In the genomic region with DNA sequence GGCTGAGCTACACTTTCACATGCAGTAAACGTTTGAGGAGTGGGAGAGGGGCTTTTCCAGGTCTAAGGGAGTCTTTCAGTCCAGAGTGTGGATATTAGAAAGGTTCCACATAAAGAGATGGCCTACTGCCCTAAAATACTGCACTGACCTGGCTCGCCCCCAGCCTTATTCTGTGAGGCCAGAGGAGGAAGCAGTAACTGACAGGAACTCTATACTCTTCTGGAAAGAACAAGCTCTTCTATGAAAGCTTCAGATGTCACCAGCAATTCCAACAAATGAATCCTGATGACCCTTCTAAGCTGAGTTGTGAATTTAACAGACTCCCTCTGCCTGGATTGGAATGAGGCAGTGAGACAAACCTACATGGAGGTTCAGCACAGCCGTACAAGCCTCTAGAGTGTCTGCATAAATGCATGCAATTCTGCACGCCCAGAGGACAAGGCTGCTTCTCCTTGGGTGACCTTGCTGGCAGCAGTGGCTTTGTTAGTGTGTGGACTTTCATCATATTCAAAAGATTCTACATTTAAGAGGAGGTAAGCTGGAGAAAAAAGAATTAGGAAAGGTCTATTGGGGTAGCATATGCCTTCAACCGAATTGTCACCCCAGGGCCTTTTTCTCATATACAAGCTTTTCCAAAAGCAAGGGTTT, we compare ENCODE assay signal across 20 cellular contexts.
DNase-seq lines count a peak whose midpoint lies in the region; ATAC-seq, FAIRE-seq and TF ChIP-seq lines count a peak whose summit lies in the region.
"Had no signal": no experiment of that assay in that cellular context is flagged by ENCODE, and none has a peak within 500 bp of the region (broad histone marks: within the 10 kb centered on the region; RNA-seq: fewer than 3 reads in every experiment).

No MANE protein-coding gene starts in this region.

- H4K20me1 ChIP-seq in HepG2 (ENCODE audit: insufficient read depth, low read length), result no peaks in the 10 kb centered on the region

- no peak overlapping the region for H4K8ac ChIP-seq in mesendoderm (ENCODE audit: low read depth, low read length)

- H3K27me3 ChIP-seq in HepG2 (ENCODE audit: control insufficient read depth in 1 of 2, insufficient read depth in 2 of 2, low read length in 2 of 2) (peaks cover 0 to 23% of the 10 kb centered on the region in 2 experiments; a peak in 2 of 5 replicates), right lobe of liver (no peaks in the 10 kb centered on the region), mesendoderm (ENCODE audit: insufficient read depth, low read length, poor library complexity) (no peaks in the 10 kb centered on the region), psoas muscle (ENCODE audit: insufficient read depth in 3 of 3, low read length in 2 of 3) (no peaks in the 10 kb centered on the region)

- no TSS peak for BruUV-seq in HepG2 (replicated peaks; lab: Mats Ljungman, UMichigan)

- no peak overlapping the region for H3K27ac Mint-ChIP-seq in stimulated activated naive B cell treated with anti-CD40 and anti-IgM and Interleukin-4, amounts not matched to agents 10 μg/mL and 1 μg/mL and 100 μg/mL, for 72 hours
- H3K27ac Mint-ChIP-seq: B cell; CD4-positive, alpha-beta memory T cell; GM23338 had no signal

- no peaks in the 10 kb centered on the region for H3K79me1 ChIP-seq in mesendoderm (ENCODE audit: low read length)

- WGBS in HepG2 (ENCODE audit: low lambda C conversion rate), result 13% methylated on average over 5 of the region's 5 CpGs
- 49% methylated on average over 4 of the region's 5 CpGs for WGBS in right lobe of liver (ENCODE audit: insufficient coverage, low coverage, low lambda C conversion rate, missing lambda C conversion rate)
- WGBS in mesendoderm (ENCODE audit: extremely low coverage, insufficient coverage, low lambda C conversion rate), result no CpG with 5 or more reads among the region's 5 CpGs
- 35 to 41% (median 36%) methylated on average over 5 of the region's 5 CpGs for WGBS in psoas muscle, 3 donors

- H3K9me3 Mint-ChIP-seq in stimulated activated naive B cell treated with anti-CD40 and anti-IgM and Interleukin-4, amounts not matched to agents 10 μg/mL and 1 μg/mL and 100 μg/mL, for 72 hours, result no peaks in the 10 kb centered on the region
- H3K9me3 Mint-ChIP-seq: CD4-positive, alpha-beta memory T cell; GM23338 had no signal

- TF ChIP-seq CTCF in HepG2 (CRISPR knock-in tag; IDR thresholded peaks at IDR 0.05) (no peak), right lobe of liver (IDR thresholded peaks at IDR 0.05) (no peak), psoas muscle (IDR thresholded peaks at IDR 0.05) (no peak)

- no peak for TF ChIP-seq EP300 in HepG2 (IDR thresholded peaks at IDR 0.05; ENCODE audit: low read depth in 2 of 2, low read length in 2 of 2)
- no peak for TF ChIP-seq EP300 in HepG2 (CRISPR knock-in tag; IDR thresholded peaks at IDR 0.05; ENCODE audit: borderline replicate concordance)

- no peak overlapping the region for H3K4me3 ChIP-seq in HepG2 (replicated peaks in 1 of 3; ENCODE audit: insufficient read depth in 1 of 3, low read depth in 2 of 3, low read length in 3 of 3)
- H3K4me3 ChIP-seq in right lobe of liver, result no peak overlapping the region
- H3K4me3 ChIP-seq in mesendoderm (ENCODE audit: low read length), result no peak overlapping the region
- H3K4me3 ChIP-seq in psoas muscle, result no peak overlapping the region
- H3K4me3 ChIP-seq: GM23338 had no signal

- ATAC-seq in HepG2, result peak; percentile 32; the same call in 2 of the 3 replicates
- no peak for ATAC-seq in right lobe of liver
- ATAC-seq in psoas muscle, result peak; percentile 33 to 82 (median 67)
- no peak for ATAC-seq in HG03571 (IDR thresholded peaks at IDR 0.05; ENCODE audit: unreplicated experiment)
- no peak for ATAC-seq in stimulated activated naive B cell treated with anti-CD40 and anti-IgM and Interleukin-4, amounts not matched to agents 10 μg/mL and 1 μg/mL and 100 μg/mL, for 72 hours (replicated peaks)
- no peak for ATAC-seq in HG03045 (IDR thresholded peaks at IDR 0.05; ENCODE audit: unreplicated experiment)
- ATAC-seq: GM23338 had no signal

- CTCF ChIA-PET in HepG2 (lab: Yijun Ruan, JAX; ENCODE audit: low intra/inter-chr PET ratio, low total read pairs), result no interaction called here

- H3K18ac ChIP-seq in mesendoderm (ENCODE audit: low read length), result peak overlapping the region; percentile 34

- no peaks in the 10 kb centered on the region for H3K36me3 ChIP-seq in HepG2 (replicated peaks in 1 of 2; ENCODE audit: control insufficient read depth in 1 of 2, insufficient read depth in 2 of 2, low read length in 2 of 2)
- no peaks in the 10 kb centered on the region for H3K36me3 ChIP-seq in right lobe of liver
- no peaks in the 10 kb centered on the region for H3K36me3 ChIP-seq in mesendoderm (ENCODE audit: control insufficient read depth, insufficient read depth, low read length)
- H3K36me3 ChIP-seq in psoas muscle (ENCODE audit: insufficient read depth in 1 of 2, low read depth in 1 of 2), result no peaks in the 10 kb centered on the region

- no peak overlapping the region for H3K4me3 Mint-ChIP-seq in stimulated activated naive B cell treated with anti-CD40 and anti-IgM and Interleukin-4, amounts not matched to agents 10 μg/mL and 1 μg/mL and 100 μg/mL, for 72 hours
- H3K4me3 Mint-ChIP-seq: B cell; CD4-positive, alpha-beta memory T cell; GM23338 had no signal

- peaks cover 24% of the 10 kb centered on the region for H3K4me1 ChIP-seq in HepG2 (ENCODE audit: insufficient read depth, low read length)
- no peaks in the 10 kb centered on the region for H3K4me1 ChIP-seq in right lobe of liver
- peaks cover 7% of the 10 kb centered on the region for H3K4me1 ChIP-seq in mesendoderm (ENCODE audit: control insufficient read depth, low read depth, low read length)
- H3K4me1 ChIP-seq in psoas muscle, result peaks cover 16% of the 10 kb centered on the region

- no peak overlapping the region for H3K27ac ChIP-seq in HepG2 (ENCODE audit: extremely low read length, insufficient read depth, low read length)
- no peak overlapping the region for H3K27ac ChIP-seq in right lobe of liver
- H3K27ac ChIP-seq in mesendoderm (ENCODE audit: low read depth, low read length), result no peak overlapping the region
- H3K27ac ChIP-seq in psoas muscle, result no peak overlapping the region
- H3K27ac ChIP-seq: C4-2B had no signal

- no peak for TF ChIP-seq RAD21 in HepG2 (CRISPR knock-in tag; IDR thresholded peaks at IDR 0.05)

- no peak overlapping the region for H2AK5ac ChIP-seq in mesendoderm (ENCODE audit: low read length)

- no peak overlapping the region for H2BK15ac ChIP-seq in mesendoderm (replicated peaks; ENCODE audit: low read depth)

- no peak overlapping the region for H2AFZ ChIP-seq in HepG2 (ENCODE audit: low read length)
- H2AFZ ChIP-seq: GM23338 had no signal

- H3K4me2 ChIP-seq in HepG2 (ENCODE audit: low read depth, low read length), result no peak overlapping the region
- no peak overlapping the region for H3K4me2 ChIP-seq in mesendoderm (ENCODE audit: low read length)
- H3K4me2 ChIP-seq: GM23338 had no signal

- H3K79me2 ChIP-seq in HepG2 (ENCODE audit: insufficient read depth, low read length) (no peaks in the 10 kb centered on the region), mesendoderm (ENCODE audit: control insufficient read depth, insufficient read depth, low read length) (no peaks in the 10 kb centered on the region)

- FAIRE-seq in HepG2 (lab: Jason Lieb, UNC), result no peak
- FAIRE-seq: A204.1, D721Med, G401.6, GM12891, HTR-8/SVneo had no signal

- H2BK5ac ChIP-seq in mesendoderm (ENCODE audit: low read length), result no peak overlapping the region

- H4K5ac ChIP-seq in mesendoderm (ENCODE audit: low read length), result no peak overlapping the region

- no peaks in the 10 kb centered on the region for H3K4me1 Mint-ChIP-seq in stimulated activated naive B cell treated with anti-CD40 and anti-IgM and Interleukin-4, amounts not matched to agents 10 μg/mL and 1 μg/mL and 100 μg/mL, for 72 hours
- H3K4me1 Mint-ChIP-seq: B cell; CD4-positive, alpha-beta memory T cell; GM23338 had no signal

- H3K9ac ChIP-seq in HepG2 (ENCODE audit: insufficient read depth, low read depth, low read length), result no peak overlapping the region
- no peak overlapping the region for H3K9ac ChIP-seq in mesendoderm (ENCODE audit: low read length)

- intact Hi-C loops in HepG2 (cut with micrococcal nuclease; ENCODE audit: unreplicated experiment) (no loop called here), right lobe of liver (cut with DNase I) (loop anchor here in 1 of 2 donors (10.0 kb wide), 1 partner anchor 260 kb away; no protein-coding TSS in a partner anchor), psoas muscle (cut with DNase I) (loop anchor here (5.0 kb wide), 2 partner anchors 93 to 122 kb away; no protein-coding TSS in a partner anchor)

- H3K36me3 Mint-ChIP-seq in stimulated activated naive B cell treated with anti-CD40 and anti-IgM and Interleukin-4, amounts not matched to agents 10 μg/mL and 1 μg/mL and 100 μg/mL, for 72 hours, result no peaks in the 10 kb centered on the region
- H3K36me3 Mint-ChIP-seq: CD4-positive, alpha-beta memory T cell had no signal

- in situ Hi-C loops in HepG2 (cut with HindIII; ENCODE audit: extremely low pct_ligation_motif_present, low pct_unique_long_range_greater_than_20kb), result loop anchor here (5.0 kb wide), 1 partner anchor 268 kb away; no protein-coding TSS in a partner anchor

- POLR2A ChIA-PET in HepG2 (lab: Yijun Ruan, JAX), result no interaction called here

- H3K23ac ChIP-seq in mesendoderm (ENCODE audit: low read length), result no peak overlapping the region

- H3K56ac ChIP-seq in mesendoderm (ENCODE audit: low read length), result no peak overlapping the region

- no peak overlapping the region for H3K4ac ChIP-seq in mesendoderm (ENCODE audit: low read depth, low read length)

- DNase-seq in HepG2 (ENCODE audit: low spot score) (no peak), right lobe of liver (no peak), mesendoderm (no peak), psoas muscle (no peak)
- no peak for DNase-seq in stimulated activated naive B cell treated with anti-CD40 and anti-IgM and Interleukin-4, amounts not matched to agents 10 μg/mL and 1 μg/mL and 100 μg/mL, for 72 hours
- DNase-seq: CD4-positive, alpha-beta memory T cell; DMS153; DMS79 treated with DMSO at 0.1 percent for 48 hours; EL; H7 had no signal

- H2BK120ac ChIP-seq in mesendoderm (ENCODE audit: low read depth, low read length), result no peak overlapping the region

- no peak for TF ChIP-seq POLR2A in HepG2 (IDR thresholded peaks at IDR 0.05; ENCODE audit: insufficient read depth in 1 of 2, low read depth in 2 of 2, low read length in 2 of 2)
- TF ChIP-seq POLR2A in right lobe of liver (IDR thresholded peaks at IDR 0.05), result no peak

- no peaks in the 10 kb centered on the region for H3K9me3 ChIP-seq in HepG2 (ENCODE audit: low read length)
- no peaks in the 10 kb centered on the region for H3K9me3 ChIP-seq in right lobe of liver
- no peaks in the 10 kb centered on the region for H3K9me3 ChIP-seq in psoas muscle

- no peaks in the 10 kb centered on the region for H3K27me3 Mint-ChIP-seq in stimulated activated naive B cell treated with anti-CD40 and anti-IgM and Interleukin-4, amounts not matched to agents 10 μg/mL and 1 μg/mL and 100 μg/mL, for 72 hours
- H3K27me3 Mint-ChIP-seq: B cell; CD4-positive, alpha-beta memory T cell had no signal

TF ChIP-seq in HepG2, 621 proteins besides CTCF, POLR2A, EP300 and RAD21 (continues in another document):
- TF ChIP-seq HMG20A (CRISPR knock-in tag; IDR thresholded peaks at IDR 0.05; ENCODE audit: borderline replicate concordance), result no peak
- no peak for TF ChIP-seq ZNF549 (CRISPR knock-in tag; IDR thresholded peaks at IDR 0.05)

Comparison
In these comparisons a context has a peak if more than half of its experiments do, and no peak if none do; other contexts are left out.
1. ATAC-seq: peak in HepG2 (single experiment) and psoas muscle (4 of 4); none in right lobe of liver (0 of 4), HG03571 (single experiment), stimulated activated naive B cell treated with anti-CD40 and anti-IgM and Interleukin-4, amounts not matched to agents 10 μg/mL and 1 μg/mL and 100 μg/mL, for 72 hours (0 of 2) and HG03045 (single experiment).